Comparison of ENCODE assay signal across 9 cellular contexts in genomic region chrX:153900806-153901752, GRCh38. TPM values are rescaled to one million over a fixed set of nuclear protein-coding genes. Genes with fewer than 3 reads are reported as not detected.
DNase-seq lines count a peak whose midpoint lies in the region; ATAC-seq and TF ChIP-seq lines count a peak whose summit lies in the region.
"Had no signal": no experiment of that assay in that cellular context is flagged by ENCODE, and none has a peak within 500 bp of the region (broad histone marks: within the 10 kb centered on the region; RNA-seq: fewer than 3 reads in every experiment).

No MANE protein-coding gene starts in this region.

- H3K4me3 Mint-ChIP-seq in activated CD8-positive, alpha-beta T cell treated with anti-CD3 and anti-CD28 coated beads for 36 hours: peak overlapping the region; percentile 60

- ATAC-seq in GM18517 (IDR thresholded peaks at IDR 0.05; ENCODE audit: unreplicated experiment) (peak; percentile 88), HG03066 (IDR thresholded peaks at IDR 0.05; ENCODE audit: low read depth, unreplicated experiment) (peak; percentile 59)
- peak; percentile 84 for ATAC-seq in activated CD8-positive, alpha-beta T cell treated with anti-CD3 and anti-CD28 coated beads for 36 hours

- no peaks in the 10 kb centered on the region for H3K36me3 Mint-ChIP-seq in activated CD8-positive, alpha-beta T cell treated with anti-CD3 and anti-CD28 coated beads for 36 hours (ENCODE audit: low read depth)

- no peak for TF ChIP-seq CTCF in activated CD8-positive, alpha-beta T cell treated with anti-CD3 and anti-CD28 coated beads for 36 hours (IDR thresholded peaks at IDR 0.05)

- H3K9me3 Mint-ChIP-seq in activated CD8-positive, alpha-beta T cell treated with anti-CD3 and anti-CD28 coated beads for 36 hours: no peaks in the 10 kb centered on the region

- peaks cover 39% of the 10 kb centered on the region for H3K4me1 Mint-ChIP-seq in activated CD8-positive, alpha-beta T cell treated with anti-CD3 and anti-CD28 coated beads for 36 hours (ENCODE audit: low read depth)

- peak; percentile 89 for DNase-seq in AG08396 (ENCODE audit: low spot score)
- peak; percentile 85 for DNase-seq in NCI-H69 (lab: John Stamatoyannopoulos, UW)
- peak; percentile 80 for DNase-seq in activated CD8-positive, alpha-beta T cell treated with anti-CD3 and anti-CD28 coated beads for 36 hours
- DNase-seq in fibroblast of peridontal ligament (ENCODE audit: extremely low read depth): peak; percentile 75
- peak; percentile 80 for DNase-seq in renal cortical epithelial cell (ENCODE audit: low read depth)
- DNase-seq in COR-L47 (lab: John Stamatoyannopoulos, UW): no peak

- POLR2A ChIA-PET in activated CD8-positive, alpha-beta T cell treated with anti-CD3 and anti-CD28 coated beads for 36 hours (lab: Charles Lee): interaction anchor here (0.7 to 1.4 kb wide), 3 partner anchors 12 to 79 kb away, joined by 3 to 6 read pairs (median 3); partner anchors contain the start of gene ARHGAP4

- peak overlapping the region; percentile 61 for H3K27ac Mint-ChIP-seq in activated CD8-positive, alpha-beta T cell treated with anti-CD3 and anti-CD28 coated beads for 36 hours

- CTCF ChIA-PET in activated CD8-positive, alpha-beta T cell treated with anti-CD3 and anti-CD28 coated beads for 36 hours (lab: Charles Lee): interaction anchor here (0.6 kb wide), 1 partner anchor 943 kb away, joined by 3 read pairs; no protein-coding TSS in a partner anchor

- H3K27me3 Mint-ChIP-seq in activated CD8-positive, alpha-beta T cell treated with anti-CD3 and anti-CD28 coated beads for 36 hours: no peaks in the 10 kb centered on the region

- intact Hi-C loops in activated CD8-positive, alpha-beta T cell treated with anti-CD3 and anti-CD28 coated beads for 36 hours (cut with micrococcal nuclease): no loop called here

RNA-seq across cellular contexts. Expression of gene AVPR2, which starts 3.4 kb away (rescaled TPM):
- not detected for total RNA-seq in activated CD8-positive, alpha-beta T cell treated with anti-CD3 and anti-CD28 coated beads for 36 hours
- total RNA-seq in renal cortical epithelial cell: 0.70 and 1.0 TPM in 2 replicates
- total RNA-seq: mononuclear cell had no signal

RNA-seq across cellular contexts. Expression of gene L1CAM, which starts 15.1 kb away (rescaled TPM):
- total RNA-seq in activated CD8-positive, alpha-beta T cell treated with anti-CD3 and anti-CD28 coated beads for 36 hours: 1 to 10 TPM; 2.1 to 2.2 TPM
- 88.0 and 623 TPM in 2 replicates for total RNA-seq in renal cortical epithelial cell

RNA-seq across cellular contexts. Expression of gene ARHGAP4, which starts 25.0 kb away (rescaled TPM):
- 100 to 1,000 TPM; 128 to 130 TPM for total RNA-seq in activated CD8-positive, alpha-beta T cell treated with anti-CD3 and anti-CD28 coated beads for 36 hours
- total RNA-seq in renal cortical epithelial cell: 11.8 and 19.3 TPM in 2 replicates

RNA-seq across cellular contexts. Expression of gene NAA10, which starts 33.8 kb away (rescaled TPM):
- total RNA-seq in activated CD8-positive, alpha-beta T cell treated with anti-CD3 and anti-CD28 coated beads for 36 hours: 100 to 1,000 TPM; 123 to 136 TPM
- 51.8 and 52.8 TPM in 2 replicates for total RNA-seq in renal cortical epithelial cell

RNA-seq across cellular contexts. Expression of gene RENBP, which starts 43.4 kb away (rescaled TPM):
- 10 to 100 TPM; 14.3 to 15.8 TPM for total RNA-seq in activated CD8-positive, alpha-beta T cell treated with anti-CD3 and anti-CD28 coated beads for 36 hours
- total RNA-seq in renal cortical epithelial cell: 1.9 and 3.6 TPM in 2 replicates

Comparison
In these comparisons a context has a peak if more than half of its experiments do, and no peak if none do; other contexts are left out.
1. RNA of gene L1CAM, which starts 15.1 kb away (total RNA-seq): 88.0 to 623 TPM in renal cortical epithelial cell; 2.1 to 2.2 TPM in activated CD8-positive, alpha-beta T cell treated with anti-CD3 and anti-CD28 coated beads for 36 hours; every median in the first group is over 10 times any median in the second.
2. Peak in every context shown above with its lines, with median percentiles within 50 percentile points of each other: ATAC-seq.